Comparison of ENCODE assay signal across 25 cellular contexts in genomic region chr10:106714734-106715368, GRCh38.
"Had no signal": no experiment of that assay in that cellular context is flagged by ENCODE, and none has a peak within 500 bp of the region (broad histone marks: within the 10 kb centered on the region; RNA-seq: fewer than 3 reads in every experiment).

No MANE protein-coding gene starts in this region.

- ATAC-seq: activated T-helper 17 cell treated with anti-CD3 and anti-CD28 coated beads, Interleukin-2, amount 50 U/mL, for 72 hours; effector memory CD8-positive, alpha-beta T cell; left ventricle myocardium superior; mucosa of descending colon; sciatic nerve; stimulated activated memory B cell treated with anti-CD40 and anti-IgM and Interleukin-4, amounts not matched to agents 10 μg/mL and 1 μg/mL and 100 μg/mL, for 72 hours had no signal

- H3K9ac ChIP-seq: parathyroid adenoma had no signal

- DNase-seq: activated CD4-positive, alpha-beta T cell treated with anti-CD3 and anti-CD28 coated beads for 1 hour; activated CD4-positive, alpha-beta T cell treated with anti-CD3 and anti-CD28 coated beads, Interleukin-2, amount 50 U/mL, for 4 hours; activated CD8-positive, alpha-beta memory T cell treated with anti-CD3 and anti-CD28 coated beads for 24 hours; activated CD8-positive, alpha-beta memory T cell treated with anti-CD3 and anti-CD28 coated beads, Interleukin-2, amount 50 U/mL, for 4 hours; activated T-cell treated with anti-CD3 and anti-CD28 coated beads, Interleukin-2, amount 50 U/mL, for 24 hours; central memory CD4-positive, alpha-beta T cell; dorsolateral prefrontal cortex; effector memory CD8-positive, alpha-beta T cell; hippocampal formation; left ventricle myocardium superior; mammary epithelial cell; mucosa of descending colon; nephron progenitor cell; small intestine; stimulated activated CD4-positive, alpha-beta T cell treated with anti-CD3 and anti-CD28 coated beads, Interleukin-2, amount 100 ng/mL, for 24 hours; stomach; trophoblast cell; uterus; WERI-Rb-1 had no signal

- H3K9me3 ChIP-seq: esophagus muscularis mucosa, mucosa of descending colon, uterus had no signal

- H3K36me3 Mint-ChIP-seq: activated naive CD8-positive, alpha-beta T cell; stimulated activated memory B cell treated with anti-CD40 and anti-IgM and Interleukin-4, amounts not matched to agents 10 μg/mL and 1 μg/mL and 100 μg/mL, for 72 hours had no signal

- H3K27me3 ChIP-seq: dorsolateral prefrontal cortex, esophagus muscularis mucosa, stomach, uterus had no signal

- H3K27ac ChIP-seq: dorsolateral prefrontal cortex, esophagus muscularis mucosa, parathyroid adenoma, stomach, uterus, WERI-Rb-1 had no signal

- H3K4me3 ChIP-seq: dorsolateral prefrontal cortex, esophagus muscularis mucosa, mucosa of descending colon, stomach, uterus had no signal

- H3K4me1 ChIP-seq: esophagus muscularis mucosa, parathyroid adenoma, stomach, uterus had no signal

- H3K4me3 Mint-ChIP-seq: activated naive CD8-positive, alpha-beta T cell; activated T-cell treated with anti-CD3 and anti-CD28 coated beads, Interleukin-2, amount 50 U/mL, for 24 hours; activated T-helper 17 cell treated with anti-CD3 and anti-CD28 coated beads, Interleukin-2, amount 50 U/mL, for 72 hours; effector memory CD8-positive, alpha-beta T cell; nephron progenitor cell; stimulated activated memory B cell treated with anti-CD40 and anti-IgM and Interleukin-4, amounts not matched to agents 10 μg/mL and 1 μg/mL and 100 μg/mL, for 72 hours had no signal

- H3K4me1 Mint-ChIP-seq: activated T-helper 17 cell treated with anti-CD3 and anti-CD28 coated beads, Interleukin-2, amount 50 U/mL, for 72 hours; stimulated activated memory B cell treated with anti-CD40 and anti-IgM and Interleukin-4, amounts not matched to agents 10 μg/mL and 1 μg/mL and 100 μg/mL, for 72 hours had no signal

- H3K36me3 ChIP-seq: esophagus muscularis mucosa, stomach, uterus, WERI-Rb-1 had no signal

- H3K27ac Mint-ChIP-seq: activated naive CD8-positive, alpha-beta T cell; activated T-cell treated with anti-CD3 and anti-CD28 coated beads, Interleukin-2, amount 50 U/mL, for 24 hours; activated T-helper 17 cell treated with anti-CD3 and anti-CD28 coated beads, Interleukin-2, amount 50 U/mL, for 72 hours; effector memory CD8-positive, alpha-beta T cell; nephron progenitor cell; stimulated activated memory B cell treated with anti-CD40 and anti-IgM and Interleukin-4, amounts not matched to agents 10 μg/mL and 1 μg/mL and 100 μg/mL, for 72 hours had no signal
